In the genomic region with DNA sequence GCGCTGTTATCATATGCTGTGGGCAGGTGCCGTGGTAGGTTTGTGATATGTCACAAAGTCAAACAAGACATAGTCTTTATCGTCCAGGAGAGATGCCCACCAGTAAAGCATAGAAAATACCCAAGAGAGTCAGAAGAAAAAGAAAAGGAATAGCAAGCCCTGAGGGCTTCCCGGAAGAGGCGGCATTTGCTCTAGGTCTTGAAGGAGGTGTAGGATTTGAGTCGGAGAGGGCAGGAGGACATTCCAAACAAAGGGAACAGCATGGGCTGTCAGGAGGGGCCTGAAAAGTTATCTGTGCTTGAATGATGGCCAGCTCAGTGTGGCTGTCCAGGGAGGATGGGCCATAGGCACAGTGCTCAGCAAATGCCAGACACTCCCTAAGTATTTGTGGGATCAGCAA, we compare ENCODE assay signal across 2 cellular contexts.
TF ChIP-seq lines count a peak whose summit lies in the region.

No MANE protein-coding gene starts in this region.

TF ChIP-seq in A549, 52 proteins besides CTCF, POLR2A, EP300 and RAD21:
- TF ChIP-seq NR3C1 (IDR thresholded peaks at IDR 0.05), result no peak
- TF ChIP-seq ZFP36 (IDR thresholded peaks at IDR 0.05; ENCODE audit: borderline replicate concordance, partially characterized antibody), result peak; percentile 95

TF ChIP-seq in K562, 482 proteins besides CTCF, POLR2A, EP300 and RAD21:
- TF ChIP-seq BCOR (IDR thresholded peaks at IDR 0.05) (peak; percentile 54; the same call in 1 of the 2 replicates), RBM25 (IDR thresholded peaks at IDR 0.05; ENCODE audit: low read depth, low read length, severe bottlenecking) (peak; percentile 86), NRF1 (conservative IDR thresholded peaks at IDR 0.05 in 1 of 2, IDR thresholded peaks at IDR 0.05 in 1 of 2) (no peak), RCOR1 (IDR thresholded peaks at IDR 0.05; ENCODE audit: borderline replicate concordance in 1 of 2, low read depth in 2 of 2, low read length in 2 of 2) (peak in 1 of 2 experiments; percentile 42; a peak in 2 of 4 replicates), ZNF263 (CRISPR knock-in tag; IDR thresholded peaks at IDR 0.05; ENCODE audit: borderline replicate concordance) (no peak), MYBL2 (IDR thresholded peaks at IDR 0.05; ENCODE audit: low read depth) (no peak), MYBL2 (CRISPR knock-in tag; IDR thresholded peaks at IDR 0.05; ENCODE audit: borderline replicate concordance) (no peak), HCFC1 (IDR thresholded peaks at IDR 0.05; ENCODE audit: low read depth, low read length) (no peak), ZFP36 (IDR thresholded peaks at IDR 0.05; ENCODE audit: low read depth, low read length, partially characterized antibody) (peak; percentile 100), ZNF785 (CRISPR knock-in tag; IDR thresholded peaks at IDR 0.05) (no peak), CHD4 (IDR thresholded peaks at IDR 0.05; ENCODE audit: insufficient read depth, insufficient replicate concordance, low read depth, low read length, poor library complexity, severe bottlenecking) (peak; percentile 43), ADNP (tag; IDR thresholded peaks at IDR 0.05) (peak; percentile 57; the same call in 1 of the 2 replicates), TEAD2 (tag; IDR thresholded peaks at IDR 0.05) (no peak), SMARCA5 (IDR thresholded peaks at IDR 0.05) (peak; percentile 74; the same call in 1 of the 2 replicates), PTBP1 (IDR thresholded peaks at IDR 0.05; ENCODE audit: low read depth, low read length) (0 out of 2 replicates have a peak, but pooled peaks have one; percentile 52), ZNF436 (CRISPR knock-in tag; IDR thresholded peaks at IDR 0.05) (peak; percentile 90), ZNF3 (CRISPR knock-in tag; IDR thresholded peaks at IDR 0.05) (no peak)
- TF ChIP-seq, protein P1, sequence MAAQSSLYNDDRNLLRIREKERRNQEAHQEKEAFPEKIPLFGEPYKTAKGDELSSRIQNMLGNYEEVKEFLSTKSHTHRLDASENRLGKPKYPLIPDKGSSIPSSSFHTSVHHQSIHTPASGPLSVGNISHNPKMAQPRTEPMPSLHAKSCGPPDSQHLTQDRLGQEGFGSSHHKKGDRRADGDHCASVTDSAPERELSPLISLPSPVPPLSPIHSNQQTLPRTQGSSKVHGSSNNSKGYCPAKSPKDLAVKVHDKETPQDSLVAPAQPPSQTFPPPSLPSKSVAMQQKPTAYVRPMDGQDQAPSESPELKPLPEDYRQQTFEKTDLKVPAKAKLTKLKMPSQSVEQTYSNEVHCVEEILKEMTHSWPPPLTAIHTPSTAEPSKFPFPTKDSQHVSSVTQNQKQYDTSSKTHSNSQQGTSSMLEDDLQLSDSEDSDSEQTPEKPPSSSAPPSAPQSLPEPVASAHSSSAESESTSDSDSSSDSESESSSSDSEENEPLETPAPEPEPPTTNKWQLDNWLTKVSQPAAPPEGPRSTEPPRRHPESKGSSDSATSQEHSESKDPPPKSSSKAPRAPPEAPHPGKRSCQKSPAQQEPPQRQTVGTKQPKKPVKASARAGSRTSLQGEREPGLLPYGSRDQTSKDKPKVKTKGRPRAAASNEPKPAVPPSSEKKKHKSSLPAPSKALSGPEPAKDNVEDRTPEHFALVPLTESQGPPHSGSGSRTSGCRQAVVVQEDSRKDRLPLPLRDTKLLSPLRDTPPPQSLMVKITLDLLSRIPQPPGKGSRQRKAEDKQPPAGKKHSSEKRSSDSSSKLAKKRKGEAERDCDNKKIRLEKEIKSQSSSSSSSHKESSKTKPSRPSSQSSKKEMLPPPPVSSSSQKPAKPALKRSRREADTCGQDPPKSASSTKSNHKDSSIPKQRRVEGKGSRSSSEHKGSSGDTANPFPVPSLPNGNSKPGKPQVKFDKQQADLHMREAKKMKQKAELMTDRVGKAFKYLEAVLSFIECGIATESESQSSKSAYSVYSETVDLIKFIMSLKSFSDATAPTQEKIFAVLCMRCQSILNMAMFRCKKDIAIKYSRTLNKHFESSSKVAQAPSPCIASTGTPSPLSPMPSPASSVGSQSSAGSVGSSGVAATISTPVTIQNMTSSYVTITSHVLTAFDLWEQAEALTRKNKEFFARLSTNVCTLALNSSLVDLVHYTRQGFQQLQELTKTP (IDR thresholded peaks at IDR 0.05; ENCODE audit: low read depth in 1 of 2, partially characterized antibody in 2 of 2), result no peak
- TF ChIP-seq, protein P2, sequence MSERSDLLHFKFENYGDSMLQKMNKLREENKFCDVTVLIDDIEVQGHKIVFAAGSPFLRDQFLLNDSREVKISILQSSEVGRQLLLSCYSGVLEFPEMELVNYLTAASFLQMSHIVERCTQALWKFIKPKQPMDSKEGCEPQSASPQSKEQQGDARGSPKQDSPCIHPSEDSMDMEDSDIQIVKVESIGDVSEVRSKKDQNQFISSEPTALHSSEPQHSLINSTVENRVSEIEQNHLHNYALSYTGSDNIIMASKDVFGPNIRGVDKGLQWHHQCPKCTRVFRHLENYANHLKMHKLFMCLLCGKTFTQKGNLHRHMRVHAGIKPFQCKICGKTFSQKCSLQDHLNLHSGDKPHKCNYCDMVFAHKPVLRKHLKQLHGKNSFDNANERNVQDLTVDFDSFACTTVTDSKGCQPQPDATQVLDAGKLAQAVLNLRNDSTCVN (CRISPR knock-in tag; IDR thresholded peaks at IDR 0.05), result no peak
- TF ChIP-seq, protein P3, sequence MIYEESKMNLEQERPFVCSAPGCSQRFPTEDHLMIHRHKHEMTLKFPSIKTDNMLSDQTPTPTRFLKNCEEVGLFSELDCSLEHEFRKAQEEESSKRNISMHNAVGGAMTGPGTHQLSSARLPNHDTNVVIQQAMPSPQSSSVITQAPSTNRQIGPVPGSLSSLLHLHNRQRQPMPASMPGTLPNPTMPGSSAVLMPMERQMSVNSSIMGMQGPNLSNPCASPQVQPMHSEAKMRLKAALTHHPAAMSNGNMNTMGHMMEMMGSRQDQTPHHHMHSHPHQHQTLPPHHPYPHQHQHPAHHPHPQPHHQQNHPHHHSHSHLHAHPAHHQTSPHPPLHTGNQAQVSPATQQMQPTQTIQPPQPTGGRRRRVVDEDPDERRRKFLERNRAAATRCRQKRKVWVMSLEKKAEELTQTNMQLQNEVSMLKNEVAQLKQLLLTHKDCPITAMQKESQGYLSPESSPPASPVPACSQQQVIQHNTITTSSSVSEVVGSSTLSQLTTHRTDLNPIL (CRISPR knock-in tag; IDR thresholded peaks at IDR 0.05), result no peak
- TF ChIP-seq, protein P4, sequence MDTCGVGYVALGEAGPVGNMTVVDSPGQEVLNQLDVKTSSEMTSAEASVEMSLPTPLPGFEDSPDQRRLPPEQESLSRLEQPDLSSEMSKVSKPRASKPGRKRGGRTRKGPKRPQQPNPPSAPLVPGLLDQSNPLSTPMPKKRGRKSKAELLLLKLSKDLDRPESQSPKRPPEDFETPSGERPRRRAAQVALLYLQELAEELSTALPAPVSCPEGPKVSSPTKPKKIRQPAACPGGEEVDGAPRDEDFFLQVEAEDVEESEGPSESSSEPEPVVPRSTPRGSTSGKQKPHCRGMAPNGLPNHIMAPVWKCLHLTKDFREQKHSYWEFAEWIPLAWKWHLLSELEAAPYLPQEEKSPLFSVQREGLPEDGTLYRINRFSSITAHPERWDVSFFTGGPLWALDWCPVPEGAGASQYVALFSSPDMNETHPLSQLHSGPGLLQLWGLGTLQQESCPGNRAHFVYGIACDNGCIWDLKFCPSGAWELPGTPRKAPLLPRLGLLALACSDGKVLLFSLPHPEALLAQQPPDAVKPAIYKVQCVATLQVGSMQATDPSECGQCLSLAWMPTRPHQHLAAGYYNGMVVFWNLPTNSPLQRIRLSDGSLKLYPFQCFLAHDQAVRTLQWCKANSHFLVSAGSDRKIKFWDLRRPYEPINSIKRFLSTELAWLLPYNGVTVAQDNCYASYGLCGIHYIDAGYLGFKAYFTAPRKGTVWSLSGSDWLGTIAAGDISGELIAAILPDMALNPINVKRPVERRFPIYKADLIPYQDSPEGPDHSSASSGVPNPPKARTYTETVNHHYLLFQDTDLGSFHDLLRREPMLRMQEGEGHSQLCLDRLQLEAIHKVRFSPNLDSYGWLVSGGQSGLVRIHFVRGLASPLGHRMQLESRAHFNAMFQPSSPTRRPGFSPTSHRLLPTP (IDR thresholded peaks at IDR 0.05; ENCODE audit: borderline replicate concordance, extremely low read depth, insufficient read length), result peak; percentile 17
TF ChIP-seq in K562: peak in this region for 10.
